Comparison of ENCODE assay signal across 9 cellular contexts in the genomic region with DNA sequence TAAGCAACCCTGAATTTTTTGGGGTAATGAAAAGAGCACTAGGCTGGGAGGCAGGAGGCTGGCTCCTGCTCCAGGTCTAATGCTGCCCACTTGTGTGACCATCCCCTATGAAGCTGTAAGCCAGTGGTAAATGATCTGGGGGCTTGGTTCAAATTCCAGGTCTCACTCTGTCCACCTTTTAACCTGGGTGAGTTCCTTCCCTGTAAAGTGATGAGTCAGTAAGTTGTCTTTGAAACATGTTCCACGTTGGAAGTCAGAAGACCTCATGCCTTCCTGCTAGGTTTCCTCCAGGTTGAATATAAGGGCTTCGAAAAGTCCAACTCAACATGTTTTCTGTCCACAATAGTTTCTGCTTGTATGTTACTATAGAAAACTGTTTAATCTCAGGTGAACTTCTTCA.
"Had no signal": no experiment of that assay in that cellular context is flagged by ENCODE, and none has a peak within 500 bp of the region (broad histone marks: within the 10 kb centered on the region; RNA-seq: fewer than 3 reads in every experiment).

No MANE protein-coding gene starts in this region.

- ATAC-seq: HCT116 had no signal

- H3K4me3 ChIP-seq: GM23248, HAP-1 had no signal

- H3K27ac Mint-ChIP-seq: HFFc6 had no signal

- DNase-seq: GM23248, GOT3, H7, HFFc6, IMR-90, KBM-7 had no signal

- H3K4me3 Mint-ChIP-seq: HFFc6 had no signal

- H3K27ac ChIP-seq: GM23248, HL-60 had no signal

- H3K4me1 ChIP-seq: HAP-1 had no signal

- H3K9me3 ChIP-seq: HAP-1 had no signal

- H3K36me3 ChIP-seq: HAP-1 had no signal
